In the genomic region with DNA sequence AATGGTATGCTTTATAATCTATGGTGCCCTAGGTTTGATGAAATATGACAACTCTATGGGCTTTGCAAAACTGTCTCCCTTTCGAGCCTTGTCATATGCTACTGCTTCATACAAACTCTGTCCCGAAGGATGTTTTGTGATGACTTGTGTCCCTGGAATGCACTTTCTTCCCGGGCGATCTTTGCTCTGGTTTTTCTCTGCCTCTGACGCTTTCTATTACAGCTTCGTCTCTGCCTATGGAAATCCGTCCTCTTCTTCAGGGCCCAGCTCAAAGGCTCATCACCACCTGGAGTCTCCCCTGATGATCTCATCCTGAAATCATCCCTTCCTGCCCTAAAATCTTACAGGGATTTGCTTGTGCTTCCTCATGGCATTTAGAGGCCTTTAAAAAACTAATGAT, we compare ENCODE assay signal across 13 cellular contexts.
DNase-seq lines count a peak whose midpoint lies in the region; TF ChIP-seq lines count a peak whose summit lies in the region.
"Had no signal": no experiment of that assay in that cellular context is flagged by ENCODE, and none has a peak within 500 bp of the region (broad histone marks: within the 10 kb centered on the region; RNA-seq: fewer than 3 reads in every experiment).

No MANE protein-coding gene starts in this region.

- H3K4me1 ChIP-seq in Caco-2 (peaks cover 34% of the 10 kb centered on the region), mesendoderm (ENCODE audit: control insufficient read depth, low read depth, low read length) (no peaks in the 10 kb centered on the region)
- H3K4me1 ChIP-seq: gastrocnemius medialis, tibial artery had no signal

- H3K27ac ChIP-seq in mesendoderm (ENCODE audit: low read depth, low read length) = peak overlapping the region; percentile 52
- H3K27ac ChIP-seq: gastrocnemius medialis, tibial artery had no signal

- no peaks in the 10 kb centered on the region for H3K9me3 ChIP-seq in Caco-2
- H3K9me3 ChIP-seq: gastrocnemius medialis, tibial artery had no signal

- H3K27me3 ChIP-seq in Caco-2 (replicated peaks; ENCODE audit: control insufficient read depth, insufficient read depth, low read length) (no peaks in the 10 kb centered on the region), mesendoderm (ENCODE audit: insufficient read depth, low read length, poor library complexity) (no peaks in the 10 kb centered on the region)
- H3K27me3 ChIP-seq: gastrocnemius medialis, tibial artery had no signal

- no CpG with 5 or more reads among the region's 7 CpGs for WGBS in mesendoderm (ENCODE audit: extremely low coverage, insufficient coverage, low lambda C conversion rate)

- no peak overlapping the region for H2BK15ac ChIP-seq in mesendoderm (replicated peaks; ENCODE audit: low read depth)

- no peaks in the 10 kb centered on the region for H3K36me3 ChIP-seq in Caco-2 (ENCODE audit: control insufficient read depth, insufficient read depth, low read length)
- no peaks in the 10 kb centered on the region for H3K36me3 ChIP-seq in mesendoderm (ENCODE audit: control insufficient read depth, insufficient read depth, low read length)
- H3K36me3 ChIP-seq: gastrocnemius medialis, tibial artery had no signal

- no peak overlapping the region for H2AK5ac ChIP-seq in mesendoderm (ENCODE audit: low read length)

- no peak overlapping the region for H4K5ac ChIP-seq in mesendoderm (ENCODE audit: low read length)

- H3K79me1 ChIP-seq in mesendoderm (ENCODE audit: low read length) = no peaks in the 10 kb centered on the region

- H3K4me1 Mint-ChIP-seq in Caco-2 (ENCODE audit: low read depth, unreplicated experiment) (peaks cover 26% of the 10 kb centered on the region), CD14-positive monocyte (no peaks in the 10 kb centered on the region)

- intact Hi-C loops in Caco-2 (cut with micrococcal nuclease; ENCODE audit: unreplicated experiment) (no loop called here), CD14-positive monocyte (cut with micrococcal nuclease) (no loop called here)

- H3K27ac Mint-ChIP-seq in Caco-2 (ENCODE audit: unreplicated experiment) (peak overlapping the region; percentile 85), CD14-positive monocyte (no peak overlapping the region)

- H3K4me3 ChIP-seq in Caco-2 (ENCODE audit: low read depth, low read length) (no peak overlapping the region), choroid plexus epithelial cell (ENCODE audit: low read depth, low read length) (no peak overlapping the region), mesendoderm (ENCODE audit: low read length) (no peak overlapping the region)
- H3K4me3 ChIP-seq: gastrocnemius medialis, tibial artery had no signal

- no peak overlapping the region for H3K9ac ChIP-seq in mesendoderm (ENCODE audit: low read length)

- TF ChIP-seq CTCF in Caco-2 (IDR thresholded peaks at IDR 0.05; ENCODE audit: insufficient read depth in 1 of 2, low read depth in 1 of 2, low read length in 1 of 2, severe bottlenecking in 1 of 2, unreplicated experiment in 1 of 2) = no peak
- no peak for TF ChIP-seq CTCF in choroid plexus epithelial cell (conservative IDR thresholded peaks at IDR 0.05; ENCODE audit: low read depth, low read length)
- TF ChIP-seq CTCF in CD14-positive monocyte (IDR thresholded peaks at IDR 0.05) = no peak

- H3K56ac ChIP-seq in mesendoderm (ENCODE audit: low read length) = no peak overlapping the region

- CTCF ChIA-PET in Caco-2 (lab: Charles Lee) = interaction anchor here (0.5 to 0.9 kb wide), 2 partner anchors 189 to 396 kb away, joined by 3 read pairs; no protein-coding TSS in a partner anchor

- no TSS peak for BruUV-seq in Caco-2 (replicated peaks; lab: Mats Ljungman, UMichigan)

- POLR2A ChIA-PET in Caco-2 (lab: Charles Lee) = no interaction called here

- H3K79me2 ChIP-seq in mesendoderm (ENCODE audit: control insufficient read depth, insufficient read depth, low read length) = no peaks in the 10 kb centered on the region

- no peak overlapping the region for H2BK120ac ChIP-seq in mesendoderm (ENCODE audit: low read depth, low read length)

- H3K9me3 Mint-ChIP-seq in Caco-2 (ENCODE audit: unreplicated experiment) (no peaks in the 10 kb centered on the region), CD14-positive monocyte (peaks cover 0 to 4% (median 0%) of the 10 kb centered on the region in 7 donors)

- H3K36me3 Mint-ChIP-seq in Caco-2 (ENCODE audit: insufficient read depth, unreplicated experiment) (no peaks in the 10 kb centered on the region), CD14-positive monocyte (no peaks in the 10 kb centered on the region)

- H3K4ac ChIP-seq in mesendoderm (ENCODE audit: low read depth, low read length) = no peak overlapping the region

- H3K4me3 Mint-ChIP-seq in Caco-2 (ENCODE audit: unreplicated experiment) = peak overlapping the region; percentile 64
- no peak overlapping the region for H3K4me3 Mint-ChIP-seq in CD14-positive monocyte

- DNase-seq in Caco-2 = peak; percentile 80 to 89
- peak; percentile 86 for DNase-seq in LHCN-M2 (ENCODE audit: low read depth)
- DNase-seq in choroid plexus epithelial cell (ENCODE audit: low read depth) = peak; percentile 89
- DNase-seq in mesendoderm = peak; percentile 98
- no peak for DNase-seq in NCI-H2196 treated with DMSO at 0.1 percent for 48 hours (lab: John Stamatoyannopoulos, UW; ENCODE audit: unreplicated experiment)
- no peak for DNase-seq in AML-193 (lab: John Stamatoyannopoulos, UW)
- no peak for DNase-seq in NK-92 treated with Interleukin-12 subunit alpha and Interleukin-12 subunit beta, amount 100 ng/mL, for 24 hours (lab: John Stamatoyannopoulos, UW)
- DNase-seq in CD14-positive monocyte (ENCODE audit: low spot score) = no peak
- DNase-seq: activated CD4-positive, alpha-beta T cell treated with anti-CD3 and anti-CD28 coated beads for 1 hour; COR-L47; gastrocnemius medialis; NCI-H1105 treated with DMSO at 0.1 percent for 48 hours; tibial artery had no signal

- H4K8ac ChIP-seq in mesendoderm (ENCODE audit: low read depth, low read length) = no peak overlapping the region

- H2BK5ac ChIP-seq in mesendoderm (ENCODE audit: low read length) = no peak overlapping the region

- H3K27me3 Mint-ChIP-seq in Caco-2 (ENCODE audit: insufficient read depth, unreplicated experiment) (no peaks in the 10 kb centered on the region), CD14-positive monocyte (ENCODE audit: low read depth in 3 of 3) (peaks cover 0 to 5% (median 0%) of the 10 kb centered on the region in 3 donors)

- no peak overlapping the region for H3K4me2 ChIP-seq in mesendoderm (ENCODE audit: low read length)

- H3K23ac ChIP-seq in mesendoderm (ENCODE audit: low read length) = no peak overlapping the region

- H3K18ac ChIP-seq in mesendoderm (ENCODE audit: low read length) = no peak overlapping the region

Comparison
In these comparisons a context has a peak if more than half of its experiments do, and no peak if none do; other contexts are left out.
1. DNase-seq: peak in Caco-2 (2 of 2), LHCN-M2 (single experiment), choroid plexus epithelial cell (single experiment) and mesendoderm (single experiment); none in NCI-H2196 treated with DMSO at 0.1 percent for 48 hours (single experiment), AML-193 (0 of 2), NK-92 treated with Interleukin-12 subunit alpha and Interleukin-12 subunit beta, amount 100 ng/mL, for 24 hours (single experiment) and CD14-positive monocyte (single experiment).